13 cellular contexts compared by ENCODE assay signal in genomic region chr5:103849934-103850333, GRCh38.
DNase-seq lines count a peak whose midpoint lies in the region; ATAC-seq and TF ChIP-seq lines count a peak whose summit lies in the region.
"Had no signal": no experiment of that assay in that cellular context is flagged by ENCODE, and none has a peak within 500 bp of the region (broad histone marks: within the 10 kb centered on the region; RNA-seq: fewer than 3 reads in every experiment).

No MANE protein-coding gene starts in this region.

- no peaks in the 10 kb centered on the region for H3K27me3 ChIP-seq in mammary epithelial cell (ENCODE audit: insufficient read depth, low read length)
- no peaks in the 10 kb centered on the region for H3K27me3 ChIP-seq in ovary
- H3K27me3 ChIP-seq: heart right ventricle, uterus had no signal

- no peak overlapping the region for H2AFZ ChIP-seq in mammary epithelial cell (ENCODE audit: low read depth, low read length)

- TF ChIP-seq EP300 in ovary (IDR thresholded peaks at IDR 0.05): no peak

- in situ Hi-C loops in mammary epithelial cell (cut with MboI; ENCODE audit: low sequenced_read_pairs in 2 of 2): no loop called here

- no TSS peak for BruUV-seq in mammary epithelial cell (replicated peaks; lab: Mats Ljungman, UMichigan)

- H3K27ac ChIP-seq in mammary epithelial cell (ENCODE audit: insufficient read depth, low read depth, low read length) (no peak overlapping the region), ovary (no peak overlapping the region)
- H3K27ac ChIP-seq: heart right ventricle, uterus had no signal

- TF ChIP-seq POLR2A in ovary (IDR thresholded peaks at IDR 0.05): no peak

- H3K36me3 ChIP-seq in mammary epithelial cell (ENCODE audit: insufficient read depth, low read length) (no peaks in the 10 kb centered on the region), ovary (no peaks in the 10 kb centered on the region)
- H3K36me3 ChIP-seq: heart right ventricle, uterus had no signal

- H3K79me2 ChIP-seq in mammary epithelial cell (ENCODE audit: insufficient read depth, low read length): no peaks in the 10 kb centered on the region

- H3K4me2 ChIP-seq in mammary epithelial cell (ENCODE audit: insufficient read depth, low read depth, low read length): no peak overlapping the region

- DNase-seq in GM12865 (ENCODE audit: low read depth) (peak; percentile 59), HS-5 (ENCODE audit: low read depth) (peak; percentile 91), mammary epithelial cell (peak; percentile 92), renal cortical epithelial cell (ENCODE audit: low read depth) (peak; percentile 95), anterior cingulate cortex (lab: John Stamatoyannopoulos, UW) (no peak), NCI-H1092 treated with DMSO at 0.1 percent for 48 hours (lab: John Stamatoyannopoulos, UW) (no peak), ovary (no peak)
- DNase-seq: aorta, heart right ventricle, NCI-H187, Right ventricle myocardium superior, uterus had no signal

- intact Hi-C loops in mammary epithelial cell (cut with micrococcal nuclease): no loop called here
- intact Hi-C loops in ovary (cut with DNase I): no loop called here

- H3K4me1 ChIP-seq in mammary epithelial cell (ENCODE audit: insufficient read depth, low read length) (no peaks in the 10 kb centered on the region), ovary (ENCODE audit: insufficient read depth) (no peaks in the 10 kb centered on the region)
- H3K4me1 ChIP-seq: heart right ventricle, uterus had no signal

- ATAC-seq in GM18861 (IDR thresholded peaks at IDR 0.05; ENCODE audit: unreplicated experiment): no peak
- ATAC-seq: heart right ventricle had no signal

- H3K9me3 ChIP-seq in mammary epithelial cell (replicated peaks; ENCODE audit: insufficient read depth, low read length): no peaks in the 10 kb centered on the region
- no peaks in the 10 kb centered on the region for H3K9me3 ChIP-seq in ovary
- H3K9me3 ChIP-seq: heart right ventricle, uterus had no signal

- WGBS in mammary epithelial cell (ENCODE audit: low coverage, missing lambda C conversion rate): 56% methylated on average over 3 of the region's 3 CpGs
- WGBS in ovary, 3 donors: 83 to 92% (median 84%) methylated on average over 3 of the region's 3 CpGs

- TF ChIP-seq CTCF in GM12865 (IDR thresholded peaks at IDR 0.05; ENCODE audit: insufficient read depth, low read depth, low read length, missing control alignments) (no peak), mammary epithelial cell (conservative IDR thresholded peaks at IDR 0.05 in 1 of 2, IDR thresholded peaks at IDR 0.05 in 1 of 2; ENCODE audit: extremely low read depth in 1 of 2, insufficient read depth in 1 of 2, low read depth in 1 of 2, low read length in 2 of 2) (no peak), ovary (IDR thresholded peaks at IDR 0.05) (no peak)

- no peak overlapping the region for H3K9ac ChIP-seq in mammary epithelial cell (ENCODE audit: insufficient read depth, low read length)

- dilution Hi-C loops in mammary epithelial cell (cut with HindIII; ENCODE audit: low sequenced_read_pairs): no loop called here

- CTCF ChIA-PET in mammary epithelial cell (lab: Charles Lee; ENCODE audit: low non-redundant PET): interaction anchor here (0.7 kb wide), 1 partner anchor 41 kb away, joined by 3 read pairs; no protein-coding TSS in a partner anchor

- H3K4me3 ChIP-seq in GM12865 (ENCODE audit: low read depth, low read length) (no peak overlapping the region), mammary epithelial cell (replicated peaks in 1 of 3; ENCODE audit: insufficient read depth in 1 of 3, low read depth in 2 of 3, low read length in 3 of 3) (no peak overlapping the region), ovary (no peak overlapping the region)
- H3K4me3 ChIP-seq: heart right ventricle, uterus had no signal

- no peaks in the 10 kb centered on the region for H4K20me1 ChIP-seq in mammary epithelial cell (ENCODE audit: insufficient read depth, low read length)

Comparison
In these comparisons a context has a peak if more than half of its experiments do, and no peak if none do; other contexts are left out.
1. DNase-seq: peak in GM12865 (single experiment), HS-5 (single experiment), mammary epithelial cell (single experiment) and renal cortical epithelial cell (single experiment); none in anterior cingulate cortex (0 of 58), NCI-H1092 treated with DMSO at 0.1 percent for 48 hours (single experiment) and ovary (0 of 5).